ENCODE assay signal across 7 cellular contexts in genomic region chr16:54928016-54928356, GRCh38. TPM values are rescaled to one million over a fixed set of nuclear protein-coding genes. Genes with fewer than 3 reads are reported as not detected.
DNase-seq lines count a peak whose midpoint lies in the region; ATAC-seq and TF ChIP-seq lines count a peak whose summit lies in the region.

No MANE protein-coding gene starts in this region.

- H3K4ac ChIP-seq in mesenchymal stem cell (ENCODE audit: low read depth in 1 of 2, low read length in 2 of 2) = no peak overlapping the region

- H3K4me3 ChIP-seq in GM08714 (ENCODE audit: low read length) (peak overlapping the region; percentile 14; the same call in 1 of the 2 replicates), astrocyte of the spinal cord (ENCODE audit: low read depth, low read length) (peak overlapping the region; percentile 73), mesenchymal stem cell (ENCODE audit: insufficient read depth in 1 of 2, low read depth in 1 of 2, low read length in 2 of 2) (peak overlapping the region; percentile 50 to 95)

- peak overlapping the region; percentile 93 for H3K9ac ChIP-seq in mesenchymal stem cell (ENCODE audit: low read length)

- H3K36me3 ChIP-seq in mesenchymal stem cell (ENCODE audit: control insufficient read depth in 1 of 2, insufficient read depth in 2 of 2, low read depth in 1 of 2, low read length in 2 of 2) = peaks cover 0 to 2% of the 10 kb centered on the region in 2 experiments

- H2AFZ ChIP-seq in mesenchymal stem cell (ENCODE audit: low read depth, low read length) = no peak overlapping the region

- H3K9me3 ChIP-seq in mesenchymal stem cell (ENCODE audit: control insufficient read depth, low read length) = no peaks in the 10 kb centered on the region

- no peak overlapping the region for H4K8ac ChIP-seq in mesenchymal stem cell (ENCODE audit: low read length)

- no peak overlapping the region for H2AK5ac ChIP-seq in mesenchymal stem cell (ENCODE audit: low read length, severe bottlenecking)

- H2BK120ac ChIP-seq in mesenchymal stem cell (ENCODE audit: low read depth, low read length) = no peak overlapping the region

- H3K18ac ChIP-seq in mesenchymal stem cell (ENCODE audit: low read depth in 1 of 2, low read length in 2 of 2) = no peak overlapping the region

- H3K79me1 ChIP-seq in mesenchymal stem cell (replicated peaks; ENCODE audit: low read length, poor library complexity, severe bottlenecking) = peaks cover 1% of the 10 kb centered on the region

- peaks cover 0 to 9% of the 10 kb centered on the region in 2 experiments for H3K27me3 ChIP-seq in mesenchymal stem cell (ENCODE audit: control insufficient read depth in 1 of 2, insufficient read depth in 1 of 2, low read length in 2 of 2)

- H3K23ac ChIP-seq in mesenchymal stem cell (ENCODE audit: low read length in 2 of 2) = no peak overlapping the region

- no peak overlapping the region for H4K91ac ChIP-seq in mesenchymal stem cell (ENCODE audit: low read length)

- peak overlapping the region; percentile 33 for H3K27ac ChIP-seq in mesenchymal stem cell (ENCODE audit: low read length, poor library complexity, severe bottlenecking)

- H3K4me1 ChIP-seq in mesenchymal stem cell (ENCODE audit: control insufficient read depth, insufficient read depth, low read depth, low read length) = peaks cover 14% of the 10 kb centered on the region

- no peak overlapping the region for H2BK12ac ChIP-seq in mesenchymal stem cell (ENCODE audit: low read length in 2 of 2)

- in situ Hi-C loops in astrocyte of the spinal cord (cut with HindIII; ENCODE audit: low sequenced_read_pairs) = loop anchor here (25.0 kb wide), 1 partner anchor 641 kb away; the partner anchor contains the start of gene IRX3

- no peak overlapping the region for H2BK15ac ChIP-seq in mesenchymal stem cell (ENCODE audit: low read depth, poor library complexity, severe bottlenecking)

- no peak for TF ChIP-seq CTCF in astrocyte of the spinal cord (IDR thresholded peaks at IDR 0.05; ENCODE audit: low read depth, low read length)

- H3K14ac ChIP-seq in mesenchymal stem cell (ENCODE audit: low read length in 2 of 2) = no peak overlapping the region

- peak; percentile 75 for DNase-seq in NCI-H1105 treated with DMSO at 0.1 percent for 48 hours (lab: John Stamatoyannopoulos, UW)
- DNase-seq in astrocyte of the spinal cord (ENCODE audit: low read depth, low spot score) = peak; percentile 43
- DNase-seq in mesenchymal stem cell = peak; percentile 34
- DNase-seq in D341Med (ENCODE audit: low spot score) = no peak

- 3% methylated on average over 6 of the region's 13 CpGs for WGBS in mesenchymal stem cell

- peak overlapping the region; percentile 88 for H3K4me2 ChIP-seq in mesenchymal stem cell (ENCODE audit: low read length, poor library complexity, severe bottlenecking)

- ATAC-seq in HG03439 (IDR thresholded peaks at IDR 0.05; ENCODE audit: unreplicated experiment) = no peak
- ATAC-seq in GM19035 (IDR thresholded peaks at IDR 0.05; ENCODE audit: unreplicated experiment) = no peak

- H2BK5ac ChIP-seq in mesenchymal stem cell (ENCODE audit: low read depth, low read length, poor library complexity, severe bottlenecking) = no peak overlapping the region

RNA-seq across cellular contexts. Expression of gene IRX5, which starts 2.7 kb away (rescaled TPM):
- polyA plus RNA-seq in mesenchymal stem cell (2013, experiment 1 of 2) = 0.06 TPM
- polyA plus RNA-seq in mesenchymal stem cell (2013, experiment 2 of 2) = 0.05 TPM

Comparison
In these comparisons a context has a peak if more than half of its experiments do, and no peak if none do; other contexts are left out.
1. H3K4me3 ChIP-seq: peak in every context shown above with its lines; median percentile 73 in astrocyte of the spinal cord; 72 in mesenchymal stem cell; 14 in GM08714.